In the genomic region with DNA sequence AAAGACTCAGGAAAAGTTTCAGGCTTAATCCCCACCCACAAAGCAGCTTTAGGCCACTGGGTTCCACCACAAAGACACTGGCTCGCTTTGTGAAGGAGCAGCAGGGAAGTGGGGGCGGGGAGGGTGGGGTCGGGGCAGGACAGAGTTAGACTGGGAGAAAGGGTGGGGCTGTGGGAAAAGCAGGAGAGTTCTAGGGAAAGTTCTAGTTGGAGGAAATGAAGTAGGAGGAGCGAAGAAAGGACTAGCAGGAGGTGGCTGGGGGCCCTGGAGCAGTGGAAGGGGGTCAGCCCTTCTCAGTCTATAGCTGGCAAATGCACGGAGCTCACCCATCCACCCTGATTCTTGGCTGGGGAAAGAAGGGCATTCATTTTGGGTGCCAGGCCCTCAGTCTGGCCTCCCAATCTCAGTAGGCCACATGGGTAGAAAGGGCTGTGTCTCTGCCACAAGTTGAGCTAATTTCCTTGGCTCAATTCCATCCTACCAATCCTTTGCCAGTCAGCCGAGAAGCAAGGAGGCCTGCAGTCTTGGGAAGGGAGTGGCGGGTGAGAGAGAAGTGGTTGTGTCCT, we compare ENCODE assay signal across 9 cellular contexts. TPM values are rescaled to one million over a fixed set of nuclear protein-coding genes. Genes with fewer than 3 reads are reported as not detected.
DNase-seq lines count a peak whose midpoint lies in the region; ATAC-seq and TF ChIP-seq lines count a peak whose summit lies in the region.
"Had no signal": no experiment of that assay in that cellular context is flagged by ENCODE, and none has a peak within 500 bp of the region (broad histone marks: within the 10 kb centered on the region; RNA-seq: fewer than 3 reads in every experiment).

No MANE protein-coding gene starts in this region.

- CTCF ChIA-PET in MCF 10A (lab: Yijun Ruan, JAX), result interaction anchor here (0.5 to 3.6 kb wide), 7 partner anchors 15 to 252 kb away, joined by 3 to 23 read pairs (median 4); no protein-coding TSS in a partner anchor

- H3K27me3 ChIP-seq in sigmoid colon, result no peaks in the 10 kb centered on the region

- TF ChIP-seq CTCF in MCF 10A (IDR thresholded peaks at IDR 0.05; ENCODE audit: unreplicated experiment) (no peak), sigmoid colon (IDR thresholded peaks at IDR 0.05) (no peak)

- H3K27me3 Mint-ChIP-seq in MCF 10A (ENCODE audit: insufficient read depth, unreplicated experiment), result no peaks in the 10 kb centered on the region
- H3K27me3 Mint-ChIP-seq in activated naive CD8-positive, alpha-beta T cell treated with anti-CD3 and anti-CD28 coated beads, Interleukin-2, amount 50 U/mL, for 24 hours, result no peaks in the 10 kb centered on the region

- BruUV-seq in MCF 10A (replicated peaks; lab: Mats Ljungman, UMichigan), result no TSS peak

- H3K36me3 Mint-ChIP-seq in MCF 10A (ENCODE audit: insufficient read depth, unreplicated experiment), result peaks cover 52% of the 10 kb centered on the region
- H3K36me3 Mint-ChIP-seq in activated naive CD8-positive, alpha-beta T cell treated with anti-CD3 and anti-CD28 coated beads, Interleukin-2, amount 50 U/mL, for 24 hours (ENCODE audit: low read depth), result peaks cover 5% of the 10 kb centered on the region

- POLR2A ChIA-PET in MCF 10A (lab: Yijun Ruan, JAX), result interaction anchor here (0.5 to 3.2 kb wide), 18 partner anchors 14 to 162 kb away, joined by 3 to 17 read pairs (median 4); a partner anchor contains a TSS

- intact Hi-C loops in MCF 10A (cut with micrococcal nuclease), result no loop called here
- intact Hi-C loops in left ventricle myocardium superior (cut with micrococcal nuclease), result loop anchor here (10.0 kb wide), 1 partner anchor 147 kb away; no protein-coding TSS in a partner anchor
- intact Hi-C loops in sigmoid colon (cut with DNase I), result no loop called here

- WGBS in sigmoid colon, 2 donors, result 10 to 57% methylated on average over 7 of the region's 7 CpGs

- TF ChIP-seq EP300 in sigmoid colon (IDR thresholded peaks at IDR 0.05), result no peak

- H3K27ac ChIP-seq in sigmoid colon, result peak overlapping the region; percentile 69 to 77 (median 71)

- H3K36me3 ChIP-seq in sigmoid colon, result peaks cover 7 to 44% (median 36%) of the 10 kb centered on the region in 4 donors

- no peak for TF ChIP-seq POLR2A in sigmoid colon (IDR thresholded peaks at IDR 0.05)

- H3K4me3 ChIP-seq in sigmoid colon, result no peak overlapping the region

- peak; percentile 0 for ATAC-seq in left ventricle myocardium superior
- no peak for ATAC-seq in HG03108 (IDR thresholded peaks at IDR 0.05; ENCODE audit: unreplicated experiment)
- ATAC-seq in GM21717 (IDR thresholded peaks at IDR 0.05; ENCODE audit: unreplicated experiment), result no peak
- ATAC-seq in activated naive CD8-positive, alpha-beta T cell treated with anti-CD3 and anti-CD28 coated beads, Interleukin-2, amount 50 U/mL, for 24 hours, result no peak
- ATAC-seq in HG03135 (IDR thresholded peaks at IDR 0.05; ENCODE audit: unreplicated experiment), result no peak

- H3K4me1 Mint-ChIP-seq in MCF 10A (ENCODE audit: insufficient read depth, unreplicated experiment), result peaks cover 28% of the 10 kb centered on the region
- peaks cover 12% of the 10 kb centered on the region for H3K4me1 Mint-ChIP-seq in activated naive CD8-positive, alpha-beta T cell treated with anti-CD3 and anti-CD28 coated beads, Interleukin-2, amount 50 U/mL, for 24 hours

- no peaks in the 10 kb centered on the region for H3K9me3 ChIP-seq in sigmoid colon

- no peaks in the 10 kb centered on the region for H3K9me3 Mint-ChIP-seq in MCF 10A (ENCODE audit: unreplicated experiment)
- no peaks in the 10 kb centered on the region for H3K9me3 Mint-ChIP-seq in activated naive CD8-positive, alpha-beta T cell treated with anti-CD3 and anti-CD28 coated beads, Interleukin-2, amount 50 U/mL, for 24 hours

- H3K4me3 Mint-ChIP-seq in MCF 10A (ENCODE audit: unreplicated experiment), result peak overlapping the region; percentile 47
- H3K4me3 Mint-ChIP-seq in activated naive CD8-positive, alpha-beta T cell treated with anti-CD3 and anti-CD28 coated beads, Interleukin-2, amount 50 U/mL, for 24 hours, result no peak overlapping the region

- peak overlapping the region; percentile 89 for H3K27ac Mint-ChIP-seq in MCF 10A (ENCODE audit: low read depth, unreplicated experiment)
- H3K27ac Mint-ChIP-seq in activated naive CD8-positive, alpha-beta T cell treated with anti-CD3 and anti-CD28 coated beads, Interleukin-2, amount 50 U/mL, for 24 hours, result no peak overlapping the region

- peaks cover 0 to 55% (median 46%) of the 10 kb centered on the region in 4 donors for H3K4me1 ChIP-seq in sigmoid colon

- peak; percentile 66 for DNase-seq in Daoy (ENCODE audit: low read depth)
- DNase-seq in MCF 10A (ENCODE audit: unreplicated experiment), result peak; percentile 82
- no peak for DNase-seq in left ventricle myocardium superior
- no peak for DNase-seq in sigmoid colon
- DNase-seq in activated naive CD8-positive, alpha-beta T cell treated with anti-CD3 and anti-CD28 coated beads, Interleukin-2, amount 50 U/mL, for 24 hours, result no peak
- DNase-seq: NCI-H2029 had no signal

RNA-seq across cellular contexts. Expression of a gene that starts 4.6 kb away (rescaled TPM):
- total RNA-seq in Daoy (2014; rRNA removed; shearing (Covaris generic)), result 27.4 and 43.3 TPM in 2 replicates
- 25.5 and 28.9 TPM in 2 replicates for total RNA-seq in MCF 10A (2022)
- 39.1 TPM for total RNA-seq in left ventricle myocardium superior
- 10 to 100 TPM; 41.0 to 66.5 (median 58.7) TPM for total RNA-seq in sigmoid colon
- 10 to 100 TPM; 25.7 to 33.1 (median 31.2) TPM for polyA plus RNA-seq in sigmoid colon

RNA-seq across cellular contexts. Expression of a gene that starts 19.4 kb away (rescaled TPM):
- total RNA-seq in Daoy (2014; rRNA removed; shearing (Covaris generic)), result 55.9 and 57.2 TPM in 2 replicates
- total RNA-seq in MCF 10A (2022) (175 and 216 TPM in 2 replicates), left ventricle myocardium superior (200 TPM), sigmoid colon (100 to 1,000 TPM; 102 to 179 (median 117) TPM)
- polyA plus RNA-seq in sigmoid colon, result 100 to 1,000 TPM in 1 of 3 donors, 10 to 100 TPM in 2; 72.7 to 116 (median 86.2) TPM

RNA-seq across cellular contexts. Expression of a gene that starts 50.8 kb away (rescaled TPM):
- total RNA-seq in Daoy (2014; rRNA removed; shearing (Covaris generic)), result 20.7 and 22.6 TPM in 2 replicates
- total RNA-seq in MCF 10A (2022) (79.6 and 99.8 TPM in 2 replicates), left ventricle myocardium superior (52.6 TPM), sigmoid colon (10 to 100 TPM; 28.5 to 45.1 (median 34.4) TPM)
- polyA plus RNA-seq in sigmoid colon, result 10 to 100 TPM; 33.8 to 41.9 (median 37.8) TPM

RNA-seq across cellular contexts. Expression of a gene that starts 55.8 kb away (rescaled TPM):
- total RNA-seq in Daoy (2014; rRNA removed; shearing (Covaris generic)), result 118 and 126 TPM in 2 replicates
- 70.6 and 82.9 TPM in 2 replicates for total RNA-seq in MCF 10A (2022)
- total RNA-seq in left ventricle myocardium superior, result 37.9 TPM
- total RNA-seq in sigmoid colon, result 10 to 100 TPM; 61.5 to 88.7 (median 76.1) TPM
- 10 to 100 TPM; 33.6 to 68.4 (median 48.0) TPM for polyA plus RNA-seq in sigmoid colon

Comparison
In these comparisons a context has a peak if more than half of its experiments do, and no peak if none do; other contexts are left out.
1. DNase-seq: peak in Daoy (single experiment) and MCF 10A (single experiment); none in left ventricle myocardium superior (single experiment), sigmoid colon (single experiment) and activated naive CD8-positive, alpha-beta T cell treated with anti-CD3 and anti-CD28 coated beads, Interleukin-2, amount 50 U/mL, for 24 hours (single experiment).